In the genomic region with DNA sequence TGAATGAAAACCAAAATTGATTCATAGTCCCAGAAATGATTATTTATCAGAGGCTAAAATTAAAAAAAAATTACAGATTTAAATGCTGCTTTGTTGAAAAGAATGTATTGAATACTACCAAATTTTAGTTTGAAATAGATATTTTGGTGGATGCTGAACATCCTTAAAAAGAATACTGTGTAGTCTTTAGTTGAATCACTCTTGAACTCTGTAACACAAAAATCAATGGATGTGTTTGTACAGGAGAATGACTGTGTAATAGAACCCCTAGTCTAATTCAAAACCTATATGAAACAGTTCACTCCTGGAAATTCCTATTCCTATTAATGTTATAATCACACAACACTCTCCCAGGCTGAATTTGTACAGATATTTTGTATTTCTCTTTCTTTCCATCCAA, we compare ENCODE assay signal across 16 cellular contexts. TPM values are rescaled to one million over a fixed set of nuclear protein-coding genes. Genes with fewer than 3 reads are reported as not detected.
DNase-seq lines count a peak whose midpoint lies in the region; ATAC-seq, FAIRE-seq and TF ChIP-seq lines count a peak whose summit lies in the region.
"Had no signal": no experiment of that assay in that cellular context is flagged by ENCODE, and none has a peak within 500 bp of the region (broad histone marks: within the 10 kb centered on the region; RNA-seq: fewer than 3 reads in every experiment).

No MANE protein-coding gene starts in this region.

- no peaks in the 10 kb centered on the region for H3K36me3 Mint-ChIP-seq in CD8-positive, alpha-beta T cell
- H3K36me3 Mint-ChIP-seq: CD8-positive, alpha-beta memory T cell had no signal

- FAIRE-seq in urothelium cell line (lab: Jason Lieb, UNC), result no peak

- no peak overlapping the region for H3K27ac Mint-ChIP-seq in CD8-positive, alpha-beta T cell
- H3K27ac Mint-ChIP-seq: CD8-positive, alpha-beta memory T cell; HFFc6 had no signal

- no peak overlapping the region for H3K9ac ChIP-seq in mucosa of rectum (ENCODE audit: low read depth in 1 of 2, low read length in 2 of 2)

- no peak for TF ChIP-seq CTCF in 22Rv1 (IDR thresholded peaks at IDR 0.05)
- TF ChIP-seq CTCF in VCaP (conservative IDR thresholded peaks at IDR 0.05), result no peak
- TF ChIP-seq CTCF in CD8-positive, alpha-beta T cell (IDR thresholded peaks at IDR 0.05), result no peak

- no peak overlapping the region for H3K4me3 ChIP-seq in mucosa of rectum (ENCODE audit: low read length in 2 of 2)
- H3K4me3 ChIP-seq in CD8-positive, alpha-beta T cell (ENCODE audit: low read depth, low read length), result no peak overlapping the region
- H3K4me3 ChIP-seq: MG63 had no signal

- H3K4me1 ChIP-seq in mucosa of rectum (ENCODE audit: control insufficient read depth in 2 of 2, insufficient read depth in 2 of 2, low read length in 2 of 2), result peaks cover 22 to 59% of the 10 kb centered on the region in 2 donors
- H3K4me1 ChIP-seq in CD8-positive, alpha-beta T cell (ENCODE audit: insufficient read depth, low read length), result no peaks in the 10 kb centered on the region

- POLR2A ChIA-PET in CD8-positive, alpha-beta T cell (lab: Charles Lee), result no interaction called here

- CTCF ChIA-PET in CD8-positive, alpha-beta T cell (lab: Charles Lee), result no interaction called here

- peak; percentile 5 for DNase-seq in NCI-H1092 (lab: John Stamatoyannopoulos, UW)
- no peak for DNase-seq in NAMALWA (ENCODE audit: low spot score)
- DNase-seq in urothelium cell line (ENCODE audit: low spot score), result no peak
- no peak for DNase-seq in CD8-positive, alpha-beta T cell
- DNase-seq: BE2C; CD8-positive, alpha-beta memory T cell; DMS 273 treated with DMSO at 0.1 percent for 48 hours; HFFc6; KG1; MG63; NCI-H2227 treated with DMSO at 0.1 percent for 48 hours; NCI-H82 had no signal

- no peaks in the 10 kb centered on the region for H3K9me3 ChIP-seq in mucosa of rectum (ENCODE audit: control insufficient read depth in 2 of 2, low read length in 2 of 2)
- H3K9me3 ChIP-seq in CD8-positive, alpha-beta T cell (ENCODE audit: low read length), result no peaks in the 10 kb centered on the region
- H3K9me3 ChIP-seq: BE2C, MG63 had no signal

- intact Hi-C loops in CD8-positive, alpha-beta T cell (cut with DNase I, micrococcal nuclease), result no loop called here

- H3K36me3 ChIP-seq in mucosa of rectum (ENCODE audit: control insufficient read depth in 2 of 2, insufficient read depth in 2 of 2, low read length in 2 of 2), result no peaks in the 10 kb centered on the region
- H3K36me3 ChIP-seq in CD8-positive, alpha-beta T cell (ENCODE audit: insufficient read depth, low read length), result no peaks in the 10 kb centered on the region
- H3K36me3 ChIP-seq: BE2C, MG63 had no signal

- ATAC-seq in HG02973 (IDR thresholded peaks at IDR 0.05; ENCODE audit: unreplicated experiment), result no peak
- ATAC-seq in CD8-positive, alpha-beta T cell, result no peak

- H3K4me1 Mint-ChIP-seq in CD8-positive, alpha-beta T cell (ENCODE audit: low read depth), result no peaks in the 10 kb centered on the region
- H3K4me1 Mint-ChIP-seq: CD8-positive, alpha-beta memory T cell had no signal

- H3K9me3 Mint-ChIP-seq in CD8-positive, alpha-beta T cell, result no peaks in the 10 kb centered on the region

- peak overlapping the region; percentile 99 for H3K27ac ChIP-seq in 22Rv1
- peak overlapping the region; percentile 94 for H3K27ac ChIP-seq in VCaP
- peak overlapping the region; percentile 90 to 94 for H3K27ac ChIP-seq in mucosa of rectum (ENCODE audit: low read depth in 2 of 2, low read length in 2 of 2)
- no peak overlapping the region for H3K27ac ChIP-seq in CD8-positive, alpha-beta T cell (ENCODE audit: low read depth, low read length)

- peaks cover 2% of the 10 kb centered on the region for H3K27me3 Mint-ChIP-seq in CD8-positive, alpha-beta T cell (ENCODE audit: low read depth)
- H3K27me3 Mint-ChIP-seq: CD8-positive, alpha-beta memory T cell had no signal

- H3K4me3 Mint-ChIP-seq in CD8-positive, alpha-beta T cell, result no peak overlapping the region
- H3K4me3 Mint-ChIP-seq: CD8-positive, alpha-beta memory T cell; HFFc6 had no signal

- no peaks in the 10 kb centered on the region for H3K27me3 ChIP-seq in mucosa of rectum (ENCODE audit: control insufficient read depth in 2 of 2, insufficient read depth in 2 of 2, low read length in 2 of 2)
- H3K27me3 ChIP-seq in CD8-positive, alpha-beta T cell (ENCODE audit: insufficient read depth, low read length), result no peaks in the 10 kb centered on the region
- H3K27me3 ChIP-seq: BE2C, MG63 had no signal

RNA-seq across cellular contexts. Expression of a gene that starts 1.5 kb away (rescaled TPM):
- not detected for total RNA-seq in CD8-positive, alpha-beta T cell
- total RNA-seq: CD8-positive, alpha-beta memory T cell; HFFc6 had no signal
